26 cellular contexts compared by ENCODE assay signal in the genomic region with DNA sequence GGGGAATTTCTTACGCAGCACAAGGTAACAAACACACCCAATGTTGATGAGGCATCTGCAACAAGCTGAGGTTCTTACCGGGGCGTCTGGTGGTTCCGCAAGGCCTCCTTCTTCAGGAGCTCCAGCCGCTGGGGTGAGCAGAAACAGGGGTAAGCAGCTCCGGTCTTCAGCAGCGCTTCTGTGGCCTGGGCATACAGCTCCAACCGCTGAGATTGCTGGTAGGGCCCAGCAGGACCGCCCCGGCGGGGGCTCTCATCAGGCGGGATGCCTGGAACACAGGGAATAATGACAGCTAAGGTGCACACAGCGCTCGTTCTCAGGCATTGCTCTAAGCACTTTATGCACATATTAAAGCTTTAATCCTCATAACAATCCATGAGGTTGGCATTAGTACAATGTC.
"Had no signal": no experiment of that assay in that cellular context is flagged by ENCODE, and none has a peak within 500 bp of the region (broad histone marks: within the 10 kb centered on the region; RNA-seq: fewer than 3 reads in every experiment).

No MANE protein-coding gene starts in this region.

- H3K27me3 ChIP-seq: neutrophil, pancreas, suprapubic skin, testis, tibial artery, transverse colon, upper lobe of right lung, uterus had no signal

- H3K4me2 ChIP-seq: smooth muscle cell had no signal

- H3K4me1 ChIP-seq: pancreas, psoas muscle, suprapubic skin, testis, tibial artery, transverse colon, upper lobe of right lung, uterus had no signal

- DNase-seq: naive B cell; naive thymus-derived CD8-positive, alpha-beta T cell; nephron progenitor cell; nucleus accumbens; right cardiac atrium; stimulated activated CD4-positive, alpha-beta T cell treated with anti-CD3 and anti-CD28 coated beads, Interleukin-1b, Interleukin-23, amount 100 ng/mL, for 48 hours; stimulated activated CD4-positive, alpha-beta T cell treated with anti-CD3 and anti-CD28 coated beads, Interleukin-4, amount 100 ng/mL, for 1 hour; stimulated activated CD4-positive, alpha-beta T cell treated with anti-CD3 and anti-CD28 coated beads, Interleukin-4, amount 100 ng/mL, for 4 hours; stimulated activated CD8-positive, alpha-beta memory T cell treated with anti-CD3 and anti-CD28 coated beads, Interleukin-4, amount 100 ng/mL, for 48 hours; stimulated activated naive CD4-positive, alpha-beta T cell; stimulated activated naive CD8-positive, alpha-beta T cell treated with anti-CD3 and anti-CD28 coated beads, Interleukin-15, amount 100 ng/mL, for 72 hours; stimulated activated naive CD8-positive, alpha-beta T cell treated with anti-CD3 and anti-CD28 coated beads, Interleukin-15, Interleukin-2, amounts not matched to agents 100 U/mL and 50 U/mL, for 24 hours; substantia nigra; testis; tibial artery; transverse colon; upper lobe of right lung; uterus had no signal

- H3K36me3 ChIP-seq: neutrophil, uterus had no signal

- H3K9me3 ChIP-seq: neutrophil, pancreas, psoas muscle, suprapubic skin, testis, tibial artery, transverse colon, upper lobe of right lung, uterus had no signal

- H3K27ac ChIP-seq: neutrophil, pancreas, psoas muscle, skin epidermis, suprapubic skin, testis, tibial artery, transverse colon, upper lobe of right lung, uterus had no signal

- H3K4me3 ChIP-seq: pancreas, psoas muscle, skin epidermis, smooth muscle cell, suprapubic skin, testis, tibial artery, transverse colon, upper lobe of right lung, uterus had no signal

- ATAC-seq: naive thymus-derived CD8-positive, alpha-beta T cell; pancreas; right cardiac atrium; sciatic nerve; stimulated activated memory B cell treated with anti-CD40 and anti-IgM and Interleukin-4, amounts not matched to agents 10 μg/mL and 1 μg/mL and 100 μg/mL, for 72 hours; stimulated activated naive CD8-positive, alpha-beta T cell treated with anti-CD3 and anti-CD28 coated beads, Interleukin-15, amount 100 ng/mL, for 72 hours; stimulated activated naive CD8-positive, alpha-beta T cell treated with anti-CD3 and anti-CD28 coated beads, Interleukin-15, Interleukin-2, amounts not matched to agents 100 U/mL and 50 U/mL, for 24 hours; upper lobe of right lung had no signal
